ENCODE assay signal across 9 cellular contexts in the genomic region with DNA sequence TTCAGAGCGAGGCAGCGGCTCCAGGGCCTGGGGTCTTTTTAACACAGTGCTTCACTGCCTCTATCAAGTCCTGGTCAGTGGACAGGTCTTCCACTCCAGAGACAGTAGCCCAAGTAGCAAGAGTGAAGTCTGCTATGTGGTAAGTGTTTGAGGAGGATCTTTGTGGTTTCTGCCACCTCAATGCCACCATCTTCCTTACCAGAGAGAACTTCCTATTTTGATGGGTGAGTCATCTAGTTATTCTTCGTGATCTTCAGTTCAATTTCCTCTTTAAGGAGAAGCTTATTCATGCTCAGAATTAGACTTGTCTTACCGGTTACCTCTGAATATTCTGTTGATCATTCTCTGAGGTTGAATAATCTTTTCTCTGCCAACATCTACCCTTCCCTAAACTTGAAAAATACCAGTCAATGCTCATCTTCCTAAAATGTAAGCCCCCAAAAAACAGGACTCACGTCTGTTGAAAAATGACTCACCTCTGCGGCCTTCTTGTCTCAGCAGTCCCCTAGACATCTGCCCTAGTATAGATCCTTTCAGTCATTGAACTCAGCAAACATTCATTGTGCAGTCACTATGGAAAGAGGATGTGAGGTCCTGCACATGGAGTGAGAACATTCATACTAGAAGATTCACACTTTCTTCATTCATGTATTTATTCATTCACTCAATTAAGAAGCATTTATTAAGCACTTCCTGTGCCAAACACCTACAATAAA.
DNase-seq lines count a peak whose midpoint lies in the region; ATAC-seq and TF ChIP-seq lines count a peak whose summit lies in the region.
"Had no signal": no experiment of that assay in that cellular context is flagged by ENCODE, and none has a peak within 500 bp of the region (broad histone marks: within the 10 kb centered on the region; RNA-seq: fewer than 3 reads in every experiment).

No MANE protein-coding gene starts in this region.

- H3K9me3 Mint-ChIP-seq in central memory CD8-positive, alpha-beta T cell: no peaks in the 10 kb centered on the region
- H3K9me3 Mint-ChIP-seq: brain had no signal

- H3K79me2 ChIP-seq in DND-41 (ENCODE audit: insufficient read depth, low read length): no peaks in the 10 kb centered on the region

- H3K36me3 Mint-ChIP-seq in central memory CD8-positive, alpha-beta T cell (ENCODE audit: insufficient read depth): no peaks in the 10 kb centered on the region
- H3K36me3 Mint-ChIP-seq: brain had no signal

- no peaks in the 10 kb centered on the region for H3K27me3 Mint-ChIP-seq in central memory CD8-positive, alpha-beta T cell
- H3K27me3 Mint-ChIP-seq: brain had no signal

- H3K4me3 ChIP-seq in DND-41 (ENCODE audit: low read depth in 1 of 2, low read length in 2 of 2): no peak overlapping the region

- peak overlapping the region; percentile 86 for H3K27ac Mint-ChIP-seq in central memory CD8-positive, alpha-beta T cell (ENCODE audit: low read depth)
- H3K27ac Mint-ChIP-seq: brain had no signal

- DNase-seq in DND-41 (peak; percentile 55), SIG-M5 (lab: John Stamatoyannopoulos, UW) (peak; percentile 97), GM19240 (ENCODE audit: insufficient read length, low spot score) (no peak), DMS153 (lab: John Stamatoyannopoulos, UW) (no peak)
- peak in 1 of 2 donors; percentile 25 for DNase-seq in central memory CD8-positive, alpha-beta T cell (ENCODE audit: low spot score in 2 of 2)
- peak; percentile 10 for DNase-seq in stimulated activated CD8-positive, alpha-beta memory T cell treated with anti-CD3 and anti-CD28 coated beads, Interleukin-12 subunit alpha, Interleukin-12 subunit beta, amount 100 ng/mL, for 4 hours (ENCODE audit: low read depth)

- no peak overlapping the region for H3K9ac ChIP-seq in DND-41 (ENCODE audit: low read depth, low read length)

- no peaks in the 10 kb centered on the region for H4K20me1 ChIP-seq in DND-41 (ENCODE audit: insufficient read depth, low read length)

- H3K4me1 Mint-ChIP-seq in central memory CD8-positive, alpha-beta T cell: peaks cover 34% of the 10 kb centered on the region

- no peaks in the 10 kb centered on the region for H3K27me3 ChIP-seq in DND-41 (ENCODE audit: insufficient read depth, low read length, poor library complexity)

- H3K27ac ChIP-seq in DND-41 (ENCODE audit: low read length): peak overlapping the region; percentile 73

- no peak for TF ChIP-seq CTCF in DND-41 (IDR thresholded peaks at IDR 0.05; ENCODE audit: borderline replicate concordance, extremely low read depth, low read length, poor library complexity, severe bottlenecking)

- ATAC-seq in DND-41 (ENCODE audit: insufficient read depth, low read depth) (peak; percentile 93), HG02610 (IDR thresholded peaks at IDR 0.05; ENCODE audit: unreplicated experiment) (peak; percentile 37), GM19023 (IDR thresholded peaks at IDR 0.05; ENCODE audit: unreplicated experiment) (no peak)
- peak; percentile 92 for ATAC-seq in central memory CD8-positive, alpha-beta T cell (replicated peaks; ENCODE audit: extremely low read depth, poor library complexity, severe bottlenecking)

- no peaks in the 10 kb centered on the region for H3K9me3 ChIP-seq in DND-41 (ENCODE audit: insufficient read depth, low read length, severe bottlenecking)

- H3K4me3 Mint-ChIP-seq in central memory CD8-positive, alpha-beta T cell: peak overlapping the region; percentile 51
- H3K4me3 Mint-ChIP-seq: brain had no signal

- peaks cover 15% of the 10 kb centered on the region for H3K4me1 ChIP-seq in DND-41 (ENCODE audit: insufficient read depth, low read length)

- peak overlapping the region; percentile 25 for H3K4me2 ChIP-seq in DND-41 (ENCODE audit: insufficient read depth, low read length)

- peak overlapping the region; percentile 61 for H2AFZ ChIP-seq in DND-41 (ENCODE audit: low read depth, low read length)

- H3K36me3 ChIP-seq in DND-41 (ENCODE audit: insufficient read depth, low read length): no peaks in the 10 kb centered on the region

Comparison
In these comparisons a context has a peak if more than half of its experiments do, and no peak if none do; other contexts are left out.
1. DNase-seq: peak in DND-41 (single experiment), SIG-M5 (single experiment) and stimulated activated CD8-positive, alpha-beta memory T cell treated with anti-CD3 and anti-CD28 coated beads, Interleukin-12 subunit alpha, Interleukin-12 subunit beta, amount 100 ng/mL, for 4 hours (single experiment); none in GM19240 (single experiment) and DMS153 (single experiment).